ENCODE assay signal across 1 cellular context in genomic region chr15:64753419-64754185, GRCh38.
TF ChIP-seq lines count a peak whose summit lies in the region.

No MANE protein-coding gene starts in this region.

TF ChIP-seq in GM23338, 12 proteins besides CTCF, POLR2A, EP300 and RAD21:
- TF ChIP-seq JUNB (IDR thresholded peaks at IDR 0.05; ENCODE audit: unreplicated experiment), result no peak
- TF ChIP-seq, protein P1, sequence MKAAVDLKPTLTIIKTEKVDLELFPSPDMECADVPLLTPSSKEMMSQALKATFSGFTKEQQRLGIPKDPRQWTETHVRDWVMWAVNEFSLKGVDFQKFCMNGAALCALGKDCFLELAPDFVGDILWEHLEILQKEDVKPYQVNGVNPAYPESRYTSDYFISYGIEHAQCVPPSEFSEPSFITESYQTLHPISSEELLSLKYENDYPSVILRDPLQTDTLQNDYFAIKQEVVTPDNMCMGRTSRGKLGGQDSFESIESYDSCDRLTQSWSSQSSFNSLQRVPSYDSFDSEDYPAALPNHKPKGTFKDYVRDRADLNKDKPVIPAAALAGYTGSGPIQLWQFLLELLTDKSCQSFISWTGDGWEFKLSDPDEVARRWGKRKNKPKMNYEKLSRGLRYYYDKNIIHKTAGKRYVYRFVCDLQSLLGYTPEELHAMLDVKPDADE (IDR thresholded peaks at IDR 0.05), result no peak
- no peak for TF ChIP-seq STAT1 (IDR thresholded peaks at IDR 0.05; ENCODE audit: unreplicated experiment)
- TF ChIP-seq REST (IDR thresholded peaks at IDR 0.05; ENCODE audit: unreplicated experiment), result no peak
- TF ChIP-seq ZNF114 (CRISPR knock-in tag; IDR thresholded peaks at IDR 0.05), result no peak
- no peak for TF ChIP-seq EZH2 (IDR thresholded peaks at IDR 0.05; ENCODE audit: low read depth, unreplicated experiment)
- no peak for TF ChIP-seq NANOG (IDR thresholded peaks at IDR 0.05; ENCODE audit: borderline replicate concordance)
- TF ChIP-seq ZNF331 (CRISPR knock-in tag; IDR thresholded peaks at IDR 0.05; ENCODE audit: low read depth), result no peak
- no peak for TF ChIP-seq EZH2phosphoT487 (IDR thresholded peaks at IDR 0.05; ENCODE audit: unreplicated experiment)
- TF ChIP-seq, protein P2, sequence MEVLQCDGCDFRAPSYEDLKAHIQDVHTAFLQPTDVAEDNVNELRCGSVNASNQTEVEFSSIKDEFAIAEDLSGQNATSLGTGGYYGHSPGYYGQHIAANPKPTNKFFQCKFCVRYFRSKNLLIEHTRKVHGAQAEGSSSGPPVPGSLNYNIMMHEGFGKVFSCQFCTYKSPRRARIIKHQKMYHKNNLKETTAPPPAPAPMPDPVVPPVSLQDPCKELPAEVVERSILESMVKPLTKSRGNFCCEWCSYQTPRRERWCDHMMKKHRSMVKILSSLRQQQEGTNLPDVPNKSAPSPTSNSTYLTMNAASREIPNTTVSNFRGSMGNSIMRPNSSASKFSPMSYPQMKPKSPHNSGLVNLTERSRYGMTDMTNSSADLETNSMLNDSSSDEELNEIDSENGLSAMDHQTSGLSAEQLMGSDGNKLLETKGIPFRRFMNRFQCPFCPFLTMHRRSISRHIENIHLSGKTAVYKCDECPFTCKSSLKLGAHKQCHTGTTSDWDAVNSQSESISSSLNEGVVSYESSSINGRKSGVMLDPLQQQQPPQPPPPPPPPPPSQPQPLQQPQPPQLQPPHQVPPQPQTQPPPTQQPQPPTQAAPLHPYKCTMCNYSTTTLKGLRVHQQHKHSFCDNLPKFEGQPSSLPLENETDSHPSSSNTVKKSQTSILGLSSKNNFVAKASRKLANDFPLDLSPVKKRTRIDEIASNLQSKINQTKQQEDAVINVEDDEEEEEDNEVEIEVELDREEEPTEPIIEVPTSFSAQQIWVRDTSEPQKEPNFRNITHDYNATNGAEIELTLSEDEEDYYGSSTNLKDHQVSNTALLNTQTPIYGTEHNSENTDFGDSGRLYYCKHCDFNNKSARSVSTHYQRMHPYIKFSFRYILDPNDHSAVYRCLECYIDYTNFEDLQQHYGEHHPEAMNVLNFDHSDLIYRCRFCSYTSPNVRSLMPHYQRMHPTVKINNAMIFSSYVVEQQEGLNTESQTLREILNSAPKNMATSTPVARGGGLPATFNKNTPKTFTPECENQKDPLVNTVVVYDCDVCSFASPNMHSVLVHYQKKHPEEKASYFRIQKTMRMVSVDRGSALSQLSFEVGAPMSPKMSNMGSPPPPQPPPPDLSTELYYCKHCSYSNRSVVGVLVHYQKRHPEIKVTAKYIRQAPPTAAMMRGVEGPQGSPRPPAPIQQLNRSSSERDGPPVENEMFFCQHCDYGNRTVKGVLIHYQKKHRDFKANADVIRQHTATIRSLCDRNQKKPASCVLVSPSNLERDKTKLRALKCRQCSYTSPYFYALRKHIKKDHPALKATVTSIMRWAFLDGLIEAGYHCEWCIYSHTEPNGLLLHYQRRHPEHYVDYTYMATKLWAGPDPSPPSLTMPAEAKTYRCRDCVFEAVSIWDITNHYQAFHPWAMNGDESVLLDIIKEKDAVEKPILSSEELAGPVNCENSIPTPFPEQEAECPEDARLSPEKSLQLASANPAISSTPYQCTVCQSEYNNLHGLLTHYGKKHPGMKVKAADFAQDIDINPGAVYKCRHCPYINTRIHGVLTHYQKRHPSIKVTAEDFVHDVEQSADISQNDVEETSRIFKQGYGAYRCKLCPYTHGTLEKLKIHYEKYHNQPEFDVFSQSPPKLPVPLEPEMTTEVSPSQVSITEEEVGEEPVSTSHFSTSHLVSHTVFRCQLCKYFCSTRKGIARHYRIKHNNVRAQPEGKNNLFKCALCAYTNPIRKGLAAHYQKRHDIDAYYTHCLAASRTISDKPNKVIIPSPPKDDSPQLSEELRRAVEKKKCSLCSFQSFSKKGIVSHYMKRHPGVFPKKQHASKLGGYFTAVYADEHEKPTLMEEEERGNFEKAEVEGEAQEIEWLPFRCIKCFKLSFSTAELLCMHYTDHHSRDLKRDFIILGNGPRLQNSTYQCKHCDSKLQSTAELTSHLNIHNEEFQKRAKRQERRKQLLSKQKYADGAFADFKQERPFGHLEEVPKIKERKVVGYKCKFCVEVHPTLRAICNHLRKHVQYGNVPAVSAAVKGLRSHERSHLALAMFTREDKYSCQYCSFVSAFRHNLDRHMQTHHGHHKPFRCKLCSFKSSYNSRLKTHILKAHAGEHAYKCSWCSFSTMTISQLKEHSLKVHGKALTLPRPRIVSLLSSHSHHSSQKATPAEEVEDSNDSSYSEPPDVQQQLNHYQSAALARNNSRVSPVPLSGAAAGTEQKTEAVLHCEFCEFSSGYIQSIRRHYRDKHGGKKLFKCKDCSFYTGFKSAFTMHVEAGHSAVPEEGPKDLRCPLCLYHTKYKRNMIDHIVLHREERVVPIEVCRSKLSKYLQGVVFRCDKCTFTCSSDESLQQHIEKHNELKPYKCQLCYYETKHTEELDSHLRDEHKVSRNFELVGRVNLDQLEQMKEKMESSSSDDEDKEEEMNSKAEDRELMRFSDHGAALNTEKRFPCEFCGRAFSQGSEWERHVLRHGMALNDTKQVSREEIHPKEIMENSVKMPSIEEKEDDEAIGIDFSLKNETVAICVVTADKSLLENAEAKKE (CRISPR knock-in tag; IDR thresholded peaks at IDR 0.05), result no peak
- no peak for TF ChIP-seq POLR2AphosphoS5 (IDR thresholded peaks at IDR 0.05; ENCODE audit: low read depth)
- no peak for TF ChIP-seq CREB1 (CRISPR knock-in tag; IDR thresholded peaks at IDR 0.05; ENCODE audit: low read depth)
